16 cellular contexts compared by ENCODE assay signal in genomic region chr5:1655496-1656270, GRCh38.
A peak's percentile ranks its signal among the peaks of the same experiment; 100 is the strongest.
DNase-seq lines count a peak whose midpoint lies in the region; FAIRE-seq and TF ChIP-seq lines count a peak whose summit lies in the region.
"Had no signal": no experiment of that assay in that cellular context is flagged by ENCODE, and none has a peak within 500 bp of the region (broad histone marks: within the 10 kb centered on the region; RNA-seq: fewer than 3 reads in every experiment).

No MANE protein-coding gene starts in this region.

- no peak overlapping the region for H2BK20ac ChIP-seq in H1 (ENCODE audit: low read length)

- H3K4me1 Mint-ChIP-seq in activated naive CD4-positive, alpha-beta T cell treated with anti-CD3 and anti-CD28 coated beads, Interleukin-2, amount 10 ng/mL, durations not matched to agents 7 days and 5 days = peaks cover 8% of the 10 kb centered on the region

- intact Hi-C loops in prostate gland (cut with DNase I) = no loop called here

- POLR2A ChIA-PET in H1 (lab: Charles Lee; ENCODE audit: partially characterized antibody) = no interaction called here

- H3K9me3 ChIP-seq in H1 (ENCODE audit: insufficient read depth in 2 of 2, low read depth in 1 of 2, low read length in 1 of 2) = no peaks in the 10 kb centered on the region
- no peaks in the 10 kb centered on the region for H3K9me3 ChIP-seq in prostate gland

- H3K36me3 Mint-ChIP-seq in activated naive CD4-positive, alpha-beta T cell treated with anti-CD3 and anti-CD28 coated beads, Interleukin-2, amount 10 ng/mL, durations not matched to agents 7 days and 5 days = no peaks in the 10 kb centered on the region

- no peak overlapping the region for H2AFZ ChIP-seq in H1 (ENCODE audit: low read length)

- H3K4me3 Mint-ChIP-seq in activated naive CD4-positive, alpha-beta T cell treated with anti-CD3 and anti-CD28 coated beads, Interleukin-2, amount 10 ng/mL, durations not matched to agents 7 days and 5 days = no peak overlapping the region
- H3K4me3 Mint-ChIP-seq: CD4-positive, alpha-beta T cell had no signal

- H3K9me3 Mint-ChIP-seq in activated naive CD4-positive, alpha-beta T cell treated with anti-CD3 and anti-CD28 coated beads, Interleukin-2, amount 10 ng/mL, durations not matched to agents 7 days and 5 days = no peaks in the 10 kb centered on the region
- H3K9me3 Mint-ChIP-seq: CD4-positive, alpha-beta T cell had no signal

- H3K27me3 ChIP-seq in H1 (replicated peaks in 1 of 4; ENCODE audit: control insufficient read depth in 3 of 4, extremely low read depth in 1 of 4, insufficient read depth in 3 of 4, low read length in 3 of 4) = peaks cover 0 to 19% (median 16%) of the 10 kb centered on the region in 4 experiments; a peak in 6 of 7 replicates
- H3K27me3 ChIP-seq in prostate gland (replicated peaks; ENCODE audit: insufficient read depth) = peaks cover 7% of the 10 kb centered on the region

- H3K4me3 ChIP-seq in H1 (ENCODE audit: extremely low read depth in 1 of 4, insufficient read depth in 2 of 4, low read depth in 3 of 4, low read length in 4 of 4) = no peak overlapping the region
- no peak overlapping the region for H3K4me3 ChIP-seq in prostate gland
- H3K4me3 ChIP-seq: GM12878 had no signal

- H4K20me1 ChIP-seq in H1 (replicated peaks in 1 of 2; ENCODE audit: control insufficient read depth in 1 of 2, insufficient read depth in 2 of 2, low read length in 2 of 2) = peaks cover 0 to 1% of the 10 kb centered on the region in 2 experiments

- 84% methylated on average over 17 of the region's 27 CpGs; no CpG with 5 or more reads in 1 of the 2 experiments for WGBS in H1 (ENCODE audit: extremely low coverage in 1 of 2, insufficient coverage in 1 of 2, insufficient read length in 1 of 2, insufficient replicate concordance in 2 of 2, low coverage in 1 of 2, low lambda C conversion rate in 2 of 2, missing lambda C conversion rate in 1 of 2), 2 experiments
- 92% methylated on average over 27 of the region's 27 CpGs for WGBS in prostate gland

- CTCF ChIA-PET in activated naive CD4-positive, alpha-beta T cell treated with anti-CD3 and anti-CD28 coated beads, Interleukin-2, amount 10 ng/mL, durations not matched to agents 7 days and 5 days (lab: Charles Lee) = interaction anchor here (1.4 kb wide), 1 partner anchor 488 kb away, joined by 4 read pairs; no protein-coding TSS in a partner anchor
- CTCF ChIA-PET in H1 (lab: Charles Lee; ENCODE audit: partially characterized antibody) = interaction anchor here (1.6 to 4.2 kb wide), 2 partner anchors 11 to 13 kb away, joined by 4 to 24 read pairs; no protein-coding TSS in a partner anchor

- no peak overlapping the region for H4K5ac ChIP-seq in H1 (ENCODE audit: insufficient read length, low read depth, low read length)

- TF ChIP-seq POLR2A in H1 (IDR thresholded peaks at IDR 0.05; ENCODE audit: control extremely low read depth in 1 of 2, low read depth in 2 of 2, low read length in 2 of 2) (no peak), prostate gland (IDR thresholded peaks at IDR 0.05) (no peak)

- no peak overlapping the region for H2BK12ac ChIP-seq in H1 (ENCODE audit: low read depth, low read length)

- H2AK5ac ChIP-seq in H1 (ENCODE audit: low read depth, low read length) = peak overlapping the region; percentile 65; the same call in 1 of the 2 replicates

- H2BK5ac ChIP-seq in H1 (ENCODE audit: low read depth, low read length) = no peak overlapping the region

- H3K79me1 ChIP-seq in H1 (ENCODE audit: low read depth, low read length) = no peaks in the 10 kb centered on the region

- no peak overlapping the region for H3K4ac ChIP-seq in H1 (replicated peaks; ENCODE audit: insufficient read length, low read depth, low read length)

- no peak overlapping the region for H4K91ac ChIP-seq in H1 (replicated peaks; ENCODE audit: insufficient read length, low read length)

- H3K27ac ChIP-seq in H1 (ENCODE audit: low read depth, low read length) (no peak overlapping the region), prostate gland (no peak overlapping the region)

- FAIRE-seq in H1 (lab: Jason Lieb, UNC) = no peak
- FAIRE-seq: GM12878, HTR-8/SVneo had no signal

- H3K18ac ChIP-seq in H1 (ENCODE audit: extremely low read depth, low read length) = no peak overlapping the region

- H3K27ac Mint-ChIP-seq in activated naive CD4-positive, alpha-beta T cell treated with anti-CD3 and anti-CD28 coated beads, Interleukin-2, amount 10 ng/mL, durations not matched to agents 7 days and 5 days = no peak overlapping the region
- H3K27ac Mint-ChIP-seq: CD4-positive, alpha-beta T cell had no signal

- peaks cover 5% of the 10 kb centered on the region; the same call in 1 of the 2 replicates for H3K23me2 ChIP-seq in H1 (ENCODE audit: low read depth, low read length)

- no peak overlapping the region for H4K8ac ChIP-seq in H1 (ENCODE audit: extremely low read depth, insufficient read depth, low read length)

- H2BK120ac ChIP-seq in H1 (replicated peaks; ENCODE audit: low read depth, low read length) = no peak overlapping the region

- TF ChIP-seq RAD21 in H1 (IDR thresholded peaks at IDR 0.05 in 1 of 2, conservative IDR thresholded peaks at IDR 0.05 in 1 of 2; ENCODE audit: low read depth in 2 of 2, low read length in 2 of 2) = no peak

- H3K4me1 ChIP-seq in H1 (replicated peaks in 1 of 4; ENCODE audit: control insufficient read depth in 3 of 4, insufficient read depth in 4 of 4, low read length in 3 of 4) (peaks cover 0 to 10% (median under 1%) of the 10 kb centered on the region in 4 experiments; a peak in 4 of 7 replicates), prostate gland (replicated peaks) (no peaks in the 10 kb centered on the region)

- H3K9ac ChIP-seq in H1 (replicated peaks in 1 of 4; ENCODE audit: extremely low read depth in 1 of 4, low read depth in 3 of 4, low read length in 3 of 4) = no peak overlapping the region

- H3K14ac ChIP-seq in H1 (ENCODE audit: insufficient read length) = no peak overlapping the region

- no peak overlapping the region for H3K56ac ChIP-seq in H1 (replicated peaks; ENCODE audit: insufficient read length, low read depth, low read length)

- no peak overlapping the region for H3K23ac ChIP-seq in H1 (ENCODE audit: insufficient read length)

- no peak overlapping the region for H3K4me2 ChIP-seq in H1 (ENCODE audit: insufficient read depth in 1 of 2, low read depth in 2 of 2, low read length in 2 of 2)

- DNase-seq in activated naive CD4-positive, alpha-beta T cell treated with anti-CD3 and anti-CD28 coated beads, Interleukin-2, amount 10 ng/mL, durations not matched to agents 7 days and 5 days = peak; percentile 17
- no peak for DNase-seq in activated naive CD4-positive, alpha-beta T cell treated with Interleukin-2 at 50 U/mL for 16 hours
- DNase-seq in D341Med (ENCODE audit: low spot score) (peak; percentile 12), H1 (ENCODE audit: low read depth in 1 of 2, low spot score in 2 of 2) (no peak), prostate gland (ENCODE audit: low spot score) (peak; percentile 3), C1 segment of cervical spinal cord (lab: John Stamatoyannopoulos, UW) (no peak), NCI-H774 (lab: John Stamatoyannopoulos, UW) (no peak)
- DNase-seq: Calu3; CD4-positive, alpha-beta T cell; DMS79; NCI-H1436 treated with DMSO at 0.1 percent for 48 hours; NCI-H2081; NCI-H2227 treated with DMSO at 0.1 percent for 48 hours; NCI-H524 treated with DMSO at 0.1 percent for 48 hours had no signal

- TF ChIP-seq CTCF in H1 (IDR thresholded peaks at IDR 0.05; ENCODE audit: control extremely low read depth in 1 of 3, insufficient read depth in 1 of 3, low read depth in 1 of 3, low read length in 3 of 3) = no peak
- TF ChIP-seq CTCF in prostate gland (IDR thresholded peaks at IDR 0.05) = no peak

- H3K36me3 ChIP-seq in H1 (ENCODE audit: control insufficient read depth in 2 of 4, insufficient read depth in 4 of 4, low read length in 3 of 4) (no peaks in the 10 kb centered on the region), prostate gland (no peaks in the 10 kb centered on the region)

- peaks cover 77% of the 10 kb centered on the region for H3K27me3 Mint-ChIP-seq in activated naive CD4-positive, alpha-beta T cell treated with anti-CD3 and anti-CD28 coated beads, Interleukin-2, amount 10 ng/mL, durations not matched to agents 7 days and 5 days

- no peak for TF ChIP-seq EP300 in H1 (IDR thresholded peaks at IDR 0.05; ENCODE audit: borderline replicate concordance in 1 of 2, low read depth in 2 of 2, low read length in 2 of 2)

- H3K79me2 ChIP-seq in H1 (ENCODE audit: control insufficient read depth in 1 of 2, insufficient read depth in 2 of 2, low read length in 2 of 2) = no peaks in the 10 kb centered on the region

- H2BK15ac ChIP-seq in H1 (ENCODE audit: low read length) = no peak overlapping the region

TF ChIP-seq in H1, 55 proteins besides CTCF, POLR2A, EP300 and RAD21:
- no peak for TF ChIP-seq KDM5A (IDR thresholded peaks at IDR 0.05; ENCODE audit: low read length)
- no peak for TF ChIP-seq SP2 (IDR thresholded peaks at IDR 0.05; ENCODE audit: low read length)
- TF ChIP-seq TAF1 (IDR thresholded peaks at IDR 0.05; ENCODE audit: low read depth, low read length) = no peak
- no peak for TF ChIP-seq SP4 (IDR thresholded peaks at IDR 0.05; ENCODE audit: low read length)
- TF ChIP-seq SAP30 (IDR thresholded peaks at IDR 0.05; ENCODE audit: insufficient read depth, insufficient replicate concordance, low read length) = no peak
- no peak for TF ChIP-seq HDAC6 (IDR thresholded peaks at IDR 0.05; ENCODE audit: low read depth, low read length)
- no peak for TF ChIP-seq CHD2 (IDR thresholded peaks at IDR 0.05; ENCODE audit: low read length)
- no peak for TF ChIP-seq RXRA (IDR thresholded peaks at IDR 0.05; ENCODE audit: insufficient read depth, low read depth, low read length)
- TF ChIP-seq RNF2 (IDR thresholded peaks at IDR 0.05; ENCODE audit: borderline replicate concordance, low read depth, low read length, missing control alignments, poor library complexity, severe bottlenecking) = no peak
- no peak for TF ChIP-seq SIN3A (conservative IDR thresholded peaks at IDR 0.05 in 1 of 2, IDR thresholded peaks at IDR 0.05 in 1 of 2; ENCODE audit: low read depth in 1 of 2, low read length in 2 of 2)
- no peak for TF ChIP-seq GABPA (IDR thresholded peaks at IDR 0.05; ENCODE audit: borderline replicate concordance, insufficient read depth, low read length)
- no peak for TF ChIP-seq TAF7 (optimal IDR thresholded peaks at IDR 0.05; ENCODE audit: borderline replicate concordance, low read depth, low read length)
- TF ChIP-seq SUZ12 (IDR thresholded peaks at IDR 0.05; ENCODE audit: low read length) = no peak
- no peak for TF ChIP-seq MAX (IDR thresholded peaks at IDR 0.05)
- no peak for TF ChIP-seq TEAD4 (IDR thresholded peaks at IDR 0.05; ENCODE audit: low read depth, low read length)
- TF ChIP-seq SRF (IDR thresholded peaks at IDR 0.05; ENCODE audit: low read depth, low read length) = no peak

Comparison
In these comparisons a context has a peak if more than half of its experiments do, and no peak if none do; other contexts are left out.
1. DNase-seq: peak in activated naive CD4-positive, alpha-beta T cell treated with anti-CD3 and anti-CD28 coated beads, Interleukin-2, amount 10 ng/mL, durations not matched to agents 7 days and 5 days (single experiment), D341Med (single experiment) and prostate gland (single experiment); none in activated naive CD4-positive, alpha-beta T cell treated with Interleukin-2 at 50 U/mL for 16 hours (single experiment), H1 (0 of 2), C1 segment of cervical spinal cord (0 of 14) and NCI-H774 (single experiment).